ENCODE assay signal across 8 cellular contexts in the genomic region with DNA sequence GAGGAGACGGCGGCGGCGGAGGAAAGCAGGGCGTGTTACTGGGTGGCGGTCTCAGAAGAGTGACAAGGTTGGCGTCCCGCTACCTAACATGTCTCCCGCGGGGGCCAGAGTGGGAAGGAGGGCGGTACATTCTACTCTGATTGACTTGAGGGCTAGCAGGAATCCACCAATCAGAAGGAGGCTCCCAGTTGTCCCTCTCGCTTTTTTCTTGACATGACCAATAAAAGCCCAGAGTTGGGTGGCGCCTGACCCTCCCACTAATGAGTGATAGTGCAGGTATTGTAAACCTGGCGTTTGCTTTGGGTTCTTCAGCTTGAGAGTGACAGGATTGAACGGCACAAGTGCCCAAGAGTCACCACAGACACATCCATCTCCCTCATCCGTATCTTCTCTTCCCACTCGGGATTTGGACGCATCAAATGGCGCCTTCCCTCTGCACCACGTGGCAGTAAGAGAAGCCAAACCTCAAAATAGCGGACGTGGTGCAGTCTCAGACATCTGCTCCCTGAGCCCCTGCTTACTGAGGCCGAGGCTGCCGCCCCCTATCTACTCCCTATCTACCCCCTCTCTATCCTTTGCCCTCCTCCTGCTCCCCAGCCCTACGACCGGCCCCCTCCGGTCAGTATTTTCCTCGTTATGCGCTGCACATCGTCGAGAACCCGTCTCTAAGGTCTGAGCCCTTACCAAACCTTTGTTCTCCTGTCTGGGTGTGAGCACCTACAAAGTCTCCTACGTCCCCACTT. TPM values are rescaled to one million over a fixed set of nuclear protein-coding genes. Genes with fewer than 3 reads are reported as not detected.
DNase-seq lines count a peak whose midpoint lies in the region; ATAC-seq and TF ChIP-seq lines count a peak whose summit lies in the region.

No MANE protein-coding gene starts in this region.

- H3K27ac Mint-ChIP-seq in HFFc6: peak overlapping the region; percentile 95

- peaks cover 25% of the 10 kb centered on the region for H3K4me1 Mint-ChIP-seq in HFFc6 (ENCODE audit: low read depth)

- H3K36me3 ChIP-seq in GM06990 (ENCODE audit: control insufficient read depth, insufficient read depth, low read length) (no peaks in the 10 kb centered on the region), testis (ENCODE audit: low read depth, missing control alignments) (no peaks in the 10 kb centered on the region)

- peaks cover 4% of the 10 kb centered on the region for H3K4me1 ChIP-seq in testis

- no peaks in the 10 kb centered on the region for H3K9me3 ChIP-seq in testis

- peak overlapping the region; percentile 74 to 88 for H3K27ac ChIP-seq in testis

- H3K36me3 Mint-ChIP-seq in HFFc6 (ENCODE audit: low read depth): peaks cover 5% of the 10 kb centered on the region; the same call in 1 of the 2 replicates

- peaks cover 8% of the 10 kb centered on the region for H3K27me3 Mint-ChIP-seq in HFFc6 (ENCODE audit: insufficient read depth)

- H3K4me3 Mint-ChIP-seq in HFFc6: peak overlapping the region; percentile 95

- WGBS in testis, 2 donors: 1% methylated on average over 31 to 33 of the region's 33 CpGs

- TF ChIP-seq POLR2A in testis (IDR thresholded peaks at IDR 0.05): no peak

- ATAC-seq in omental fat pad (ENCODE audit: low FRiP score): peak; percentile 97

- no peaks in the 10 kb centered on the region for H3K9me3 Mint-ChIP-seq in HFFc6

- H3K4me3 ChIP-seq in GM06990 (replicated peaks; ENCODE audit: low read depth, low read length) (peak overlapping the region; percentile 95), testis (peak overlapping the region; percentile 70 to 90)

- intact Hi-C loops in testis (cut with DNase I; ENCODE audit: low total_unique reads): loop anchor here (10.0 kb wide), 1 partner anchor 90 kb away; no protein-coding TSS in a partner anchor

- TF ChIP-seq CTCF in GM06990 (IDR thresholded peaks at IDR 0.05; ENCODE audit: insufficient read depth, low read length, poor library complexity, severe bottlenecking): no peak
- peak; percentile 20; the same call in 1 of the 2 replicates for TF ChIP-seq CTCF in HFFc6 (IDR thresholded peaks at IDR 0.05)
- no peak for TF ChIP-seq CTCF in omental fat pad (IDR thresholded peaks at IDR 0.05)
- no peak for TF ChIP-seq CTCF in testis (IDR thresholded peaks at IDR 0.05)

- peak; percentile 83 for DNase-seq in GM06990 (ENCODE audit: extremely low read depth, insufficient read length)
- DNase-seq in HFFc6: peak; percentile 94
- DNase-seq in NAMALWA (ENCODE audit: low spot score): peak; percentile 99
- DNase-seq in SK-N-DZ (ENCODE audit: low spot score): peak; percentile 99
- peak; percentile 89 for DNase-seq in activated naive CD4-positive, alpha-beta T cell treated with anti-CD3 and anti-CD28 coated beads, Interleukin-2, amount 50 U/mL, for 16 hours
- DNase-seq in glomerular visceral epithelial cell (ENCODE audit: extremely low spot score): peak; percentile 95
- DNase-seq in omental fat pad (ENCODE audit: low spot score): peak; percentile 70
- peak; percentile 97 for DNase-seq in testis

- H3K27me3 ChIP-seq in GM06990 (replicated peaks; ENCODE audit: control insufficient read depth, insufficient read depth, low read length) (no peaks in the 10 kb centered on the region), testis (no peaks in the 10 kb centered on the region)

RNA-seq across cellular contexts. Expression of a gene that starts 0.7 kb away (rescaled TPM):
- total RNA-seq in HFFc6 (2021; fragmentation: NEBNext Ultra II Directional; extraction: Animal tissue kit (Norgen Biotek cat#: 25700)): 1 to 10 TPM; 1.2 to 2.2 (median 1.7) TPM
- 7.6 and 8.3 TPM in 2 replicates for polyA plus RNA-seq in SK-N-DZ (2014; cell fraction: cytosol; rRNA removed)
- 31.7 and 74.9 TPM in 2 replicates for polyA plus RNA-seq in SK-N-DZ (2014; cell fraction: nucleus; rRNA removed)
- total RNA-seq in omental fat pad: 1 to 10 TPM; 1.4 to 3.9 (median 1.8) TPM
- 10 to 100 TPM; 13.3 to 24.7 TPM for total RNA-seq in testis
- 18.2 TPM for polyA plus RNA-seq in testis (ENCODE audit: insufficient read depth, low read depth, low replicate concordance)

RNA-seq across cellular contexts. Expression of a gene that starts 33.9 kb away (rescaled TPM):
- total RNA-seq in HFFc6 (2021; fragmentation: NEBNext Ultra II Directional; extraction: Animal tissue kit (Norgen Biotek cat#: 25700)): 100 to 1,000 TPM; 200 to 250 (median 220) TPM
- 341 and 359 TPM in 2 replicates for polyA plus RNA-seq in SK-N-DZ (2014; cell fraction: cytosol; rRNA removed)
- 123 and 146 TPM in 2 replicates for polyA plus RNA-seq in SK-N-DZ (2014; cell fraction: nucleus; rRNA removed)
- total RNA-seq in omental fat pad (10 to 100 TPM; 62.9 to 86.1 (median 82.0) TPM), testis (10 to 100 TPM; 82.3 to 82.9 TPM)
- polyA plus RNA-seq in testis (ENCODE audit: insufficient read depth, low read depth, low replicate concordance): 196 TPM

RNA-seq across cellular contexts. Expression of a gene that starts 50.9 kb away (rescaled TPM):
- 10 to 100 TPM; 41.1 to 53.6 (median 48.3) TPM for total RNA-seq in HFFc6 (2021; fragmentation: NEBNext Ultra II Directional; extraction: Animal tissue kit (Norgen Biotek cat#: 25700))
- polyA plus RNA-seq in SK-N-DZ (2014; cell fraction: cytosol; rRNA removed): 38.0 and 38.1 TPM in 2 replicates
- 21.8 and 26.3 TPM in 2 replicates for polyA plus RNA-seq in SK-N-DZ (2014; cell fraction: nucleus; rRNA removed)
- total RNA-seq in omental fat pad (10 to 100 TPM; 38.4 to 56.6 (median 40.6) TPM), testis (10 to 100 TPM; 61.7 to 87.9 TPM)
- 85.2 TPM for polyA plus RNA-seq in testis (ENCODE audit: insufficient read depth, low read depth, low replicate concordance)

Comparison
In these comparisons a context has a peak if more than half of its experiments do, and no peak if none do; other contexts are left out.
1. Peak in every context shown above with its lines: DNase-seq, ATAC-seq, H3K4me3 ChIP-seq and H3K27ac ChIP-seq.